In genomic region chr10:4810093-4810492, GRCh38 we compare ENCODE assay signal across 22 cellular contexts. TPM values are rescaled to one million over a fixed set of nuclear protein-coding genes. Genes with fewer than 3 reads are reported as not detected.
DNase-seq lines count a peak whose midpoint lies in the region; ATAC-seq, FAIRE-seq and TF ChIP-seq lines count a peak whose summit lies in the region.
"Had no signal": no experiment of that assay in that cellular context is flagged by ENCODE, and none has a peak within 500 bp of the region (broad histone marks: within the 10 kb centered on the region; RNA-seq: fewer than 3 reads in every experiment).

No MANE protein-coding gene starts in this region.

- H3K27ac ChIP-seq in HepG2 (ENCODE audit: extremely low read length, insufficient read depth, low read length) (no peak overlapping the region), right lobe of liver (no peak overlapping the region), K562 (ENCODE audit: extremely low read depth, low read depth, low read length) (no peak overlapping the region), smooth muscle cell (ENCODE audit: low read depth) (no peak overlapping the region), psoas muscle (no peak overlapping the region)
- H3K27ac ChIP-seq in naive thymus-derived CD4-positive, alpha-beta T cell (ENCODE audit: low read depth, low read length) = no peak overlapping the region
- H3K27ac ChIP-seq: epithelial cell of prostate had no signal

- H3F3A ChIP-seq in smooth muscle cell (ENCODE audit: low read depth) = no peaks in the 10 kb centered on the region

- H3K9ac ChIP-seq in HepG2 (ENCODE audit: insufficient read depth, low read depth, low read length) (no peak overlapping the region), K562 (ENCODE audit: insufficient read depth in 1 of 2, low read depth in 2 of 2, low read length in 2 of 2) (no peak overlapping the region), smooth muscle cell (ENCODE audit: low read depth) (no peak overlapping the region)

- 56% methylated on average over 9 of the region's 9 CpGs for WGBS in HepG2 (ENCODE audit: low lambda C conversion rate)
- WGBS in right lobe of liver (ENCODE audit: insufficient coverage, low coverage, low lambda C conversion rate, missing lambda C conversion rate) = 35% methylated on average over 4 of the region's 9 CpGs
- WGBS in K562 (ENCODE audit: insufficient coverage, low coverage, missing lambda C conversion rate) = 47% methylated on average over 9 of the region's 9 CpGs
- 76% methylated on average over 9 of the region's 9 CpGs for WGBS in smooth muscle cell (ENCODE audit: low lambda C conversion rate)
- 57 to 61% (median 59%) methylated on average over 9 of the region's 9 CpGs for WGBS in psoas muscle, 3 donors

- no peaks in the 10 kb centered on the region for H3K9me1 ChIP-seq in K562 (ENCODE audit: control insufficient read depth, insufficient read depth, low read length)

- H3K9me3 Mint-ChIP-seq in naive thymus-derived CD4-positive, alpha-beta T cell = no peaks in the 10 kb centered on the region
- no peaks in the 10 kb centered on the region for H3K9me3 Mint-ChIP-seq in activated T-cell treated with anti-CD3 and anti-CD28 coated beads, Interleukin-2, amount 50 U/mL, for 24 hours
- H3K9me3 Mint-ChIP-seq: CD8-positive, alpha-beta T cell; dendritic cell treated with granulocyte-macrophage colony-stimulating factor and Interleukin-4, amounts not matched to agents 40 ng/mL and 50 ng/mL, for 4 days; stimulated activated naive B cell treated with anti-CD40 and anti-IgM and Interleukin-4, amounts not matched to agents 10 μg/mL and 1 μg/mL and 100 μg/mL, for 72 hours; type B pancreatic cell had no signal

- H3K9me3 ChIP-seq in HepG2 (ENCODE audit: low read length) (no peaks in the 10 kb centered on the region), right lobe of liver (no peaks in the 10 kb centered on the region), K562 (replicated peaks; ENCODE audit: control insufficient read depth, insufficient read depth, low read depth, low read length) (no peaks in the 10 kb centered on the region; the same call in 1 of the 2 replicates), smooth muscle cell (replicated peaks; ENCODE audit: low read depth) (no peaks in the 10 kb centered on the region), psoas muscle (no peaks in the 10 kb centered on the region)
- H3K9me3 ChIP-seq in naive thymus-derived CD4-positive, alpha-beta T cell (ENCODE audit: control insufficient read depth in 2 of 3, low read length in 3 of 3) = no peaks in the 10 kb centered on the region

- H3K4me2 ChIP-seq in HepG2 (ENCODE audit: low read depth, low read length) (peak overlapping the region; percentile 18; the same call in 1 of the 2 replicates), K562 (ENCODE audit: insufficient read depth, low read length) (no peak overlapping the region), smooth muscle cell (no peak overlapping the region)

- TF ChIP-seq RAD21 in HepG2 (CRISPR knock-in tag; IDR thresholded peaks at IDR 0.05) = no peak
- no peak for TF ChIP-seq RAD21 in K562 (CRISPR knock-in tag; conservative IDR thresholded peaks at IDR 0.05 in 1 of 2, IDR thresholded peaks at IDR 0.05 in 1 of 2)

- H3K4me3 Mint-ChIP-seq in naive thymus-derived CD4-positive, alpha-beta T cell = no peak overlapping the region
- no peak overlapping the region for H3K4me3 Mint-ChIP-seq in activated T-cell treated with anti-CD3 and anti-CD28 coated beads, Interleukin-2, amount 50 U/mL, for 24 hours
- H3K4me3 Mint-ChIP-seq: CD8-positive, alpha-beta T cell; dendritic cell treated with granulocyte-macrophage colony-stimulating factor and Interleukin-4, amounts not matched to agents 40 ng/mL and 50 ng/mL, for 4 days; neural crest cell; stimulated activated naive B cell treated with anti-CD40 and anti-IgM and Interleukin-4, amounts not matched to agents 10 μg/mL and 1 μg/mL and 100 μg/mL, for 72 hours; type B pancreatic cell had no signal

- H3K27me3 Mint-ChIP-seq in naive thymus-derived CD4-positive, alpha-beta T cell = peaks cover 0 to 14% (median 8%) of the 10 kb centered on the region in 5 donors
- H3K27me3 Mint-ChIP-seq in activated T-cell treated with anti-CD3 and anti-CD28 coated beads, Interleukin-2, amount 50 U/mL, for 24 hours = peaks cover 14% of the 10 kb centered on the region
- H3K27me3 Mint-ChIP-seq: type B pancreatic cell had no signal

- CTCF ChIA-PET in HepG2 (lab: Yijun Ruan, JAX; ENCODE audit: low intra/inter-chr PET ratio, low total read pairs) = no interaction called here
- CTCF ChIA-PET in K562 (lab: Yijun Ruan, JAX; ENCODE audit: low intra/inter-chr PET ratio) = interaction anchor here (0.6 kb wide), 1 partner anchor 995 kb away, joined by 3 read pairs; no protein-coding TSS in a partner anchor
- CTCF ChIA-PET in naive thymus-derived CD4-positive, alpha-beta T cell (lab: Charles Lee) = interaction anchor here (0.6 to 0.9 kb wide), 2 partner anchors 40 to 559 kb away, joined by 3 read pairs; no protein-coding TSS in a partner anchor

- FAIRE-seq in HepG2 (lab: Jason Lieb, UNC) (no peak), K562 (lab: Jason Lieb, UNC) (no peak)
- FAIRE-seq: islet of Langerhans had no signal

- ATAC-seq in HepG2 = no peak
- no peak for ATAC-seq in right lobe of liver
- ATAC-seq in K562 = no peak
- no peak for ATAC-seq in naive thymus-derived CD4-positive, alpha-beta T cell
- ATAC-seq in psoas muscle = no peak
- ATAC-seq: CD8-positive, alpha-beta T cell; stimulated activated naive B cell treated with anti-CD40 and anti-IgM and Interleukin-4, amounts not matched to agents 10 μg/mL and 1 μg/mL and 100 μg/mL, for 72 hours had no signal

- no peaks in the 10 kb centered on the region for H3K36me3 ChIP-seq in HepG2 (replicated peaks in 1 of 2; ENCODE audit: control insufficient read depth in 1 of 2, insufficient read depth in 2 of 2, low read length in 2 of 2)
- no peaks in the 10 kb centered on the region for H3K36me3 ChIP-seq in right lobe of liver
- no peaks in the 10 kb centered on the region for H3K36me3 ChIP-seq in K562 (ENCODE audit: control insufficient read depth, insufficient read depth, low read length)
- no peaks in the 10 kb centered on the region for H3K36me3 ChIP-seq in naive thymus-derived CD4-positive, alpha-beta T cell (ENCODE audit: control insufficient read depth in 2 of 3, insufficient read depth in 3 of 3, low read length in 3 of 3)
- H3K36me3 ChIP-seq in smooth muscle cell (ENCODE audit: low read depth) = no peaks in the 10 kb centered on the region
- H3K36me3 ChIP-seq in psoas muscle (ENCODE audit: insufficient read depth in 1 of 2, low read depth in 1 of 2) = no peaks in the 10 kb centered on the region

- no peak overlapping the region for H3K27ac Mint-ChIP-seq in naive thymus-derived CD4-positive, alpha-beta T cell
- H3K27ac Mint-ChIP-seq in activated T-cell treated with anti-CD3 and anti-CD28 coated beads, Interleukin-2, amount 50 U/mL, for 24 hours = no peak overlapping the region
- H3K27ac Mint-ChIP-seq: CD8-positive, alpha-beta T cell; dendritic cell treated with granulocyte-macrophage colony-stimulating factor and Interleukin-4, amounts not matched to agents 40 ng/mL and 50 ng/mL, for 4 days; stimulated activated naive B cell treated with anti-CD40 and anti-IgM and Interleukin-4, amounts not matched to agents 10 μg/mL and 1 μg/mL and 100 μg/mL, for 72 hours; type B pancreatic cell had no signal

- POLR2A ChIA-PET in HepG2 (lab: Yijun Ruan, JAX) (no interaction called here), K562 (lab: Yijun Ruan, JAX) (no interaction called here)
- POLR2A ChIA-PET in naive thymus-derived CD4-positive, alpha-beta T cell (lab: Charles Lee) = no interaction called here

- DNase-seq in HepG2 (ENCODE audit: low spot score) = no peak
- DNase-seq in right lobe of liver = no peak
- DNase-seq in K562 (ENCODE audit: extremely low read depth in 1 of 4, low spot score in 3 of 4) = no peak
- DNase-seq in glomerular visceral epithelial cell (ENCODE audit: extremely low spot score) = peak; percentile 13
- no peak for DNase-seq in naive thymus-derived CD4-positive, alpha-beta T cell
- no peak for DNase-seq in smooth muscle cell (lab: John Stamatoyannopoulos, UW; ENCODE audit: unreplicated experiment)
- no peak for DNase-seq in psoas muscle
- DNase-seq in activated T-cell treated with anti-CD3 and anti-CD28 coated beads, Interleukin-2, amount 50 U/mL, for 24 hours = no peak
- DNase-seq: ACHN; activated gamma-delta T cell; amniotic stem cell; CD8-positive, alpha-beta T cell; MM.1S; NCI-H187; stimulated activated CD4-positive, alpha-beta T cell treated with anti-CD3 and anti-CD28 coated beads, Interleukin-15, amount 100 ng/mL, for 24 hours; stimulated activated naive B cell treated with anti-CD40 and anti-IgM and Interleukin-4, amounts not matched to agents 10 μg/mL and 1 μg/mL and 100 μg/mL, for 72 hours; T1000 had no signal

- in situ Hi-C loops in HepG2 (cut with HindIII; ENCODE audit: extremely low pct_ligation_motif_present, low pct_unique_long_range_greater_than_20kb) (loop anchor here (25.0 kb wide), 1 partner anchor 802 kb away; no protein-coding TSS in a partner anchor), K562 (cut with MboI) (no loop called here)

- H3K27me3 ChIP-seq in HepG2 (ENCODE audit: control insufficient read depth in 1 of 2, insufficient read depth in 2 of 2, low read length in 2 of 2) (peaks cover 0 to 6% of the 10 kb centered on the region in 2 experiments; a peak in 1 of 5 replicates), right lobe of liver (no peaks in the 10 kb centered on the region), K562 (ENCODE audit: control insufficient read depth in 2 of 2, insufficient read depth in 2 of 2, low read length in 2 of 2) (no peaks in the 10 kb centered on the region; a peak in 1 of 5 replicates), smooth muscle cell (ENCODE audit: low read depth) (no peaks in the 10 kb centered on the region), psoas muscle (ENCODE audit: insufficient read depth in 3 of 3, low read length in 2 of 3) (no peaks in the 10 kb centered on the region)
- H3K27me3 ChIP-seq in naive thymus-derived CD4-positive, alpha-beta T cell (ENCODE audit: control insufficient read depth in 2 of 2, insufficient read depth in 2 of 2, low read length in 2 of 2) = no peaks in the 10 kb centered on the region

- TF ChIP-seq POLR2A in HepG2 (IDR thresholded peaks at IDR 0.05; ENCODE audit: insufficient read depth in 1 of 2, low read depth in 2 of 2, low read length in 2 of 2) (no peak), right lobe of liver (IDR thresholded peaks at IDR 0.05) (no peak), K562 (conservative IDR thresholded peaks at IDR 0.05) (no peak)

- H2AFZ ChIP-seq in HepG2 (ENCODE audit: low read length) (no peak overlapping the region), K562 (ENCODE audit: low read depth, low read length) (peak overlapping the region; percentile 47), smooth muscle cell (ENCODE audit: low read depth) (no peak overlapping the region)

- H3K4me1 Mint-ChIP-seq in naive thymus-derived CD4-positive, alpha-beta T cell = peaks cover 0 to 4% (median 0%) of the 10 kb centered on the region in 7 donors
- no peaks in the 10 kb centered on the region for H3K4me1 Mint-ChIP-seq in activated T-cell treated with anti-CD3 and anti-CD28 coated beads, Interleukin-2, amount 50 U/mL, for 24 hours (ENCODE audit: low read depth)
- H3K4me1 Mint-ChIP-seq: neural crest cell had no signal

- TF ChIP-seq EP300 in HepG2 (IDR thresholded peaks at IDR 0.05; ENCODE audit: low read depth in 2 of 2, low read length in 2 of 2) (no peak), HepG2 (CRISPR knock-in tag; IDR thresholded peaks at IDR 0.05; ENCODE audit: borderline replicate concordance) (no peak), K562 (IDR thresholded peaks at IDR 0.05; ENCODE audit: low read length) (no peak)

- H3K4me1 ChIP-seq in HepG2 (ENCODE audit: insufficient read depth, low read length) (peaks cover 33% of the 10 kb centered on the region), right lobe of liver (no peaks in the 10 kb centered on the region), K562 (replicated peaks in 1 of 2; ENCODE audit: control insufficient read depth in 2 of 2, insufficient read depth in 2 of 2, low read length in 2 of 2) (peaks cover 0 to 8% of the 10 kb centered on the region in 2 experiments; a peak in 2 of 5 replicates), smooth muscle cell (ENCODE audit: low read depth) (no peaks in the 10 kb centered on the region), psoas muscle (no peaks in the 10 kb centered on the region)
- no peaks in the 10 kb centered on the region for H3K4me1 ChIP-seq in naive thymus-derived CD4-positive, alpha-beta T cell (ENCODE audit: control insufficient read depth in 2 of 2, insufficient read depth in 2 of 2, low read length in 2 of 2)

- no peaks in the 10 kb centered on the region for H3K36me3 Mint-ChIP-seq in naive thymus-derived CD4-positive, alpha-beta T cell
- no peaks in the 10 kb centered on the region for H3K36me3 Mint-ChIP-seq in activated T-cell treated with anti-CD3 and anti-CD28 coated beads, Interleukin-2, amount 50 U/mL, for 24 hours (ENCODE audit: low read depth)
- H3K36me3 Mint-ChIP-seq: CD8-positive, alpha-beta T cell; stimulated activated naive B cell treated with anti-CD40 and anti-IgM and Interleukin-4, amounts not matched to agents 10 μg/mL and 1 μg/mL and 100 μg/mL, for 72 hours; type B pancreatic cell had no signal

- TF ChIP-seq CTCF in HepG2 (CRISPR knock-in tag; IDR thresholded peaks at IDR 0.05) (no peak), right lobe of liver (IDR thresholded peaks at IDR 0.05) (no peak), K562 (IDR thresholded peaks at IDR 0.05 in 2 of 3, conservative IDR thresholded peaks at IDR 0.05 in 1 of 3; ENCODE audit: insufficient read depth in 2 of 3, low read depth in 1 of 3, low read length in 3 of 3) (no peak), smooth muscle cell (IDR thresholded peaks at IDR 0.05; ENCODE audit: borderline replicate concordance, insufficient read depth, poor library complexity, severe bottlenecking) (no peak), psoas muscle (IDR thresholded peaks at IDR 0.05) (no peak)

- intact Hi-C loops in HepG2 (cut with micrococcal nuclease; ENCODE audit: unreplicated experiment) (no loop called here), right lobe of liver (cut with DNase I) (no loop called here), K562 (cut with micrococcal nuclease) (loop anchor here (10.0 kb wide), 1 partner anchor 285 kb away; the partner anchor contains the start of gene AKR1C3), psoas muscle (cut with DNase I) (no loop called here)
- intact Hi-C loops in naive thymus-derived CD4-positive, alpha-beta T cell (cut with micrococcal nuclease) = loop anchor here in 1 of 2 donors (10.0 kb wide), 2 partner anchors 815 to 1065 kb away; no protein-coding TSS in a partner anchor

- H4K20me1 ChIP-seq in HepG2 (ENCODE audit: insufficient read depth, low read length) = no peaks in the 10 kb centered on the region
- no peaks in the 10 kb centered on the region for H4K20me1 ChIP-seq in K562 (replicated peaks; ENCODE audit: control insufficient read depth, insufficient read depth, low read length)
- H4K20me1 ChIP-seq in smooth muscle cell (ENCODE audit: low read depth) = no peaks in the 10 kb centered on the region

- BruUV-seq in HepG2 (replicated peaks; lab: Mats Ljungman, UMichigan) (no TSS peak), K562 (replicated peaks; lab: Mats Ljungman, UMichigan) (no TSS peak)

- H3K4me3 ChIP-seq in HepG2 (replicated peaks in 1 of 3; ENCODE audit: insufficient read depth in 1 of 3, low read depth in 2 of 3, low read length in 3 of 3) (no peak overlapping the region), right lobe of liver (no peak overlapping the region), K562 (no peak overlapping the region), smooth muscle cell (no peak overlapping the region), psoas muscle (no peak overlapping the region)
- no peak overlapping the region for H3K4me3 ChIP-seq in naive thymus-derived CD4-positive, alpha-beta T cell (ENCODE audit: low read length)

- no peaks in the 10 kb centered on the region for H3K79me2 ChIP-seq in HepG2 (ENCODE audit: insufficient read depth, low read length)
- no peaks in the 10 kb centered on the region for H3K79me2 ChIP-seq in K562 (ENCODE audit: control insufficient read depth, insufficient read depth, low read length)
- no peaks in the 10 kb centered on the region for H3K79me2 ChIP-seq in smooth muscle cell (ENCODE audit: low read depth)

RNA-seq across cellular contexts. Expression of gene AKR1E2, which starts 15.9 kb away (rescaled TPM):
- total RNA-seq in HepG2 (2016; rRNA removed; fragmentation: Illumina TruSeq; extraction: Trizol) (not detected in 2 replicates), right lobe of liver (1 to 10 TPM in 3 of 6 experiments, under 1 TPM in 3; 0.37 to 3.5 (median 1.6) TPM), K562 (2014; rRNA removed) (7.6 and 11.1 TPM in 2 replicates), K562 (2014; rRNA removed; fragmentation: Illumina TruSeq; extraction: Trizol) (12.1 and 13.9 TPM in 2 replicates), K562 (2015; rRNA removed; fragmentation: Illumina TruSeq; extraction: Trizol) (9.1 and 9.7 TPM in 2 replicates), K562 (2021) (16.6 and 17.1 TPM in 2 replicates), smooth muscle cell (3.2 and 7.2 TPM in 2 replicates), psoas muscle (1 to 10 TPM; 1.8 to 5.1 (median 3.4) TPM)
- not detected in 2 replicates for total RNA-seq in HepG2 (2016; cell fraction: cytosol; rRNA removed; fragmentation: Illumina TruSeq; extraction: Trizol; ENCODE audit: low read depth)
- total RNA-seq in HepG2 (2016; cell fraction: insoluble cytoplasmic fraction; rRNA removed; fragmentation: Illumina TruSeq; extraction: Trizol) = not detected in 2 replicates
- total RNA-seq in HepG2 (2016; cell fraction: membrane; rRNA removed; fragmentation: Illumina TruSeq; extraction: Trizol) = not detected in 2 replicates
- total RNA-seq in HepG2 (2016; cell fraction: nucleus; rRNA removed; fragmentation: Illumina TruSeq; extraction: Trizol) = not detected in 2 replicates
- polyA plus RNA-seq in HepG2 (2011; rRNA removed) (0.10 TPM in 1 of 2 replicates, not detected in the other), K562 (2011; rRNA removed) (7.0 and 9.8 TPM in 2 replicates), K562 (2014; fragmentation: Illumina TruSeq; extraction: Trizol) (11.6 and 12.2 TPM in 2 replicates), K562 (2014; fragmentation: Nextera tagmentation; extraction: Ambion mirVana) (1 to 10 TPM; 4.2 to 4.7 TPM), K562 (2014; rRNA removed) (10.9 and 12.1 TPM in 2 replicates), smooth muscle cell (2.3 and 3.0 TPM in 2 replicates), psoas muscle (1 to 10 TPM in 1 of 3 donors, under 1 TPM in 2; 0.65 to 1.8 (median 0.73) TPM)
- polyA plus RNA-seq in HepG2 (2011; cell fraction: cytosol; rRNA removed) = not detected in 2 replicates
- 0.33 TPM in 1 of 2 replicates, not detected in the other for polyA plus RNA-seq in HepG2 (2011; cell fraction: nucleus; rRNA removed)
- not detected in 2 replicates for polyA plus RNA-seq in HepG2 (2012)
- not detected in 2 replicates for polyA plus RNA-seq in HepG2 (2016; cell fraction: cytosol; fragmentation: Illumina TruSeq; extraction: Trizol; ENCODE audit: low read depth)
- not detected in 2 replicates for polyA plus RNA-seq in HepG2 (2016; cell fraction: insoluble cytoplasmic fraction; fragmentation: Illumina TruSeq; extraction: Trizol; ENCODE audit: low read depth)
- polyA plus RNA-seq in HepG2 (2016; cell fraction: membrane; fragmentation: Illumina TruSeq; extraction: Trizol; ENCODE audit: low read depth) = not detected in 2 replicates
- not detected in 2 replicates for polyA plus RNA-seq in HepG2 (2016; cell fraction: nucleus; fragmentation: Illumina TruSeq; extraction: Trizol; ENCODE audit: insufficient read depth, low read depth)
- not detected in 2 replicates for polyA minus RNA-seq in HepG2 (2011; rRNA and poly(A)+ RNA removed; ENCODE audit: low replicate concordance)
- polyA minus RNA-seq in HepG2 (2011; cell fraction: cytosol; rRNA and poly(A)+ RNA removed) = not detected in 2 replicates
- polyA minus RNA-seq in HepG2 (2011; cell fraction: nucleus; rRNA and poly(A)+ RNA removed) = not detected in 2 replicates
- 28.7 and 36.4 TPM in 2 replicates for total RNA-seq in K562 (2011; cell fraction: chromatin; rRNA removed; ENCODE audit: low replicate concordance)
- 18.3 and 20.9 TPM in 2 replicates for total RNA-seq in K562 (2011; cell fraction: nucleolus; rRNA removed)
- total RNA-seq in K562 (2011; cell fraction: nucleoplasm; rRNA removed) = 19.0 and 25.1 TPM in 2 replicates
- polyA plus RNA-seq in K562 (2011; cell fraction: cytosol; rRNA removed) = 4.0 and 7.1 TPM in 2 replicates
- 12.8 and 20.9 TPM in 2 replicates for polyA plus RNA-seq in K562 (2011; cell fraction: nucleus; rRNA removed)
- polyA plus RNA-seq in K562 (2012) = 9.7 and 16.0 TPM in 2 replicates
- polyA minus RNA-seq in K562 (2011; rRNA and poly(A)+ RNA removed) = 14.7 and 18.8 TPM in 2 replicates
- 4.4 and 5.0 TPM in 2 replicates for polyA minus RNA-seq in K562 (2011; cell fraction: cytosol; rRNA and poly(A)+ RNA removed)
- 12.0 and 12.4 TPM in 2 replicates for polyA minus RNA-seq in K562 (2011; cell fraction: nucleus; rRNA and poly(A)+ RNA removed)
- total RNA-seq in naive thymus-derived CD4-positive, alpha-beta T cell = 10 to 100 TPM in 4 of 5 experiments, 1 to 10 TPM in 1; 8.6 to 26.0 (median 25.1) TPM
- 1 to 10 TPM; 3.6 to 4.9 TPM for polyA plus RNA-seq in naive thymus-derived CD4-positive, alpha-beta T cell

Comparison
In these comparisons a context has a peak if more than half of its experiments do, and no peak if none do; other contexts are left out.
1. Of the 241 proteins assayed by ChIP-seq in both HepG2 and K562: peak only in HepG2: none; only in K562: NFIC; in both: none; in neither: 240.